In the genomic region with DNA sequence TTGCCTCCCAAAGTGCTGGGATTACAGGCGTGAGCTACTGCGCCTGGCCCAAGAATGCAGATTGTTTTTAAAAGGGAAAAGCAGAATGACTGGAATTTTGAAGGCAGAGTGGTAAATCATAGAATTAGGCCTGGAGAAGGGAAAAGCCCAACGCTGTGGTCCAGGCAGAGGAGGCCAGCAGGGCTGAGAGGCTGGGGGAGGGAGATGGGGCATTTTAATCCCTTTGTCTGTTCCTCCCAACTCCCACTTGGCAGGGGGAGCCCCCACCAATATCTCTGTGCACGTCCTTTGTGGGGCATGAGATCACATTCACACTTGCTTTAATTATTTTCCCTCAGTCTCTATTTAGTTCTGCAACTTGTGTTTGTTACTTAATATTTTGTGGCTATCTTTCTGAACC, we compare ENCODE assay signal across 18 cellular contexts. TPM values are rescaled to one million over a fixed set of nuclear protein-coding genes. Genes with fewer than 3 reads are reported as not detected.
A peak's percentile ranks its signal among the peaks of the same experiment; 100 is the strongest.
DNase-seq lines count a peak whose midpoint lies in the region; ATAC-seq and TF ChIP-seq lines count a peak whose summit lies in the region.
"Had no signal": no experiment of that assay in that cellular context is flagged by ENCODE, and none has a peak within 500 bp of the region (broad histone marks: within the 10 kb centered on the region; RNA-seq: fewer than 3 reads in every experiment).

No MANE protein-coding gene starts in this region.

- H3K27ac ChIP-seq in heart right ventricle = no peak overlapping the region
- H3K27ac ChIP-seq: HL-60 had no signal

- H3K4me1 Mint-ChIP-seq in osteocyte (ENCODE audit: unreplicated experiment) = no peaks in the 10 kb centered on the region
- H3K4me1 Mint-ChIP-seq: CD4-positive, CD25-positive, alpha-beta regulatory T cell had no signal

- peaks cover 7% of the 10 kb centered on the region for H3K9me3 Mint-ChIP-seq in osteocyte (ENCODE audit: unreplicated experiment)
- H3K9me3 Mint-ChIP-seq: CD4-positive, CD25-positive, alpha-beta regulatory T cell had no signal

- intact Hi-C loops in cardiac septum (cut with DNase I) (no loop called here), heart right ventricle (cut with DNase I) (no loop called here)

- no peak overlapping the region for H3K4me3 Mint-ChIP-seq in osteocyte (ENCODE audit: unreplicated experiment)
- H3K4me3 Mint-ChIP-seq: CD4-positive, CD25-positive, alpha-beta regulatory T cell had no signal

- peaks cover 0 to 28% (median 0%) of the 10 kb centered on the region in 9 donors for H3K36me3 ChIP-seq in heart right ventricle
- H3K36me3 ChIP-seq: BE2C, HAP-1 had no signal

- WGBS in heart right ventricle, 2 donors = 92 to 94% methylated on average over 4 of the region's 4 CpGs

- TF ChIP-seq CTCF in heart right ventricle (IDR thresholded peaks at IDR 0.05) (no peak), osteocyte (IDR thresholded peaks at IDR 0.05) (no peak)

- no peak overlapping the region for H3K27ac Mint-ChIP-seq in osteocyte (ENCODE audit: unreplicated experiment)

- DNase-seq in cardiac septum (ENCODE audit: low spot score) (peak; percentile 19), heart right ventricle (no peak), astrocyte of the hippocampus (ENCODE audit: low read depth, low spot score) (peak; percentile 19), osteocyte (ENCODE audit: extremely low spot score, unreplicated experiment) (peak; percentile 62), DMS153 treated with DMSO at 0.1 percent for 48 hours (lab: John Stamatoyannopoulos, UW; ENCODE audit: unreplicated experiment) (no peak), pons (ENCODE audit: low spot score) (no peak)
- DNase-seq: BE2C; CD4-positive, CD25-positive, alpha-beta regulatory T cell; COR-L47; DMS 273 treated with DMSO at 0.1 percent for 48 hours; GF-D8; NCI-H1417; NCI-H187 treated with DMSO at 0.1 percent for 48 hours; NCI-H345; NCI-H526 had no signal

- H3K9me3 ChIP-seq in heart right ventricle = peaks cover 0 to 11% (median 0%) of the 10 kb centered on the region in 11 donors
- H3K9me3 ChIP-seq: BE2C had no signal

- no peaks in the 10 kb centered on the region for H3K4me1 ChIP-seq in heart right ventricle
- H3K4me1 ChIP-seq: BE2C, HAP-1 had no signal

- H3K27me3 Mint-ChIP-seq in osteocyte (ENCODE audit: unreplicated experiment) = no peaks in the 10 kb centered on the region
- H3K27me3 Mint-ChIP-seq: CD4-positive, CD25-positive, alpha-beta regulatory T cell had no signal

- ATAC-seq in heart right ventricle (no peak), GM19395 (IDR thresholded peaks at IDR 0.05; ENCODE audit: unreplicated experiment) (no peak)

- H3K36me3 Mint-ChIP-seq in osteocyte (ENCODE audit: unreplicated experiment) = peaks cover 3% of the 10 kb centered on the region
- H3K36me3 Mint-ChIP-seq: CD4-positive, CD25-positive, alpha-beta regulatory T cell had no signal

- no peaks in the 10 kb centered on the region for H3K27me3 ChIP-seq in heart right ventricle
- H3K27me3 ChIP-seq: BE2C had no signal

- no peak overlapping the region for H3K4me3 ChIP-seq in heart right ventricle
- H3K4me3 ChIP-seq: HAP-1 had no signal

RNA-seq across cellular contexts. Expression of a gene that starts 54.4 kb away (rescaled TPM):
- total RNA-seq in cardiac septum = 49.0 TPM
- total RNA-seq in heart right ventricle = 10 to 100 TPM; 51.4 to 76.1 (median 63.3) TPM
- polyA plus RNA-seq in heart right ventricle = 10 to 100 TPM; 29.5 to 45.2 TPM
- 74.9 and 81.9 TPM in 2 replicates for total RNA-seq in osteocyte

Comparison
In these comparisons a context has a peak if more than half of its experiments do, and no peak if none do; other contexts are left out.
1. DNase-seq: peak in cardiac septum (single experiment), astrocyte of the hippocampus (single experiment) and osteocyte (single experiment); none in heart right ventricle (0 of 2), DMS153 treated with DMSO at 0.1 percent for 48 hours (single experiment) and pons (single experiment).